In the genomic region with DNA sequence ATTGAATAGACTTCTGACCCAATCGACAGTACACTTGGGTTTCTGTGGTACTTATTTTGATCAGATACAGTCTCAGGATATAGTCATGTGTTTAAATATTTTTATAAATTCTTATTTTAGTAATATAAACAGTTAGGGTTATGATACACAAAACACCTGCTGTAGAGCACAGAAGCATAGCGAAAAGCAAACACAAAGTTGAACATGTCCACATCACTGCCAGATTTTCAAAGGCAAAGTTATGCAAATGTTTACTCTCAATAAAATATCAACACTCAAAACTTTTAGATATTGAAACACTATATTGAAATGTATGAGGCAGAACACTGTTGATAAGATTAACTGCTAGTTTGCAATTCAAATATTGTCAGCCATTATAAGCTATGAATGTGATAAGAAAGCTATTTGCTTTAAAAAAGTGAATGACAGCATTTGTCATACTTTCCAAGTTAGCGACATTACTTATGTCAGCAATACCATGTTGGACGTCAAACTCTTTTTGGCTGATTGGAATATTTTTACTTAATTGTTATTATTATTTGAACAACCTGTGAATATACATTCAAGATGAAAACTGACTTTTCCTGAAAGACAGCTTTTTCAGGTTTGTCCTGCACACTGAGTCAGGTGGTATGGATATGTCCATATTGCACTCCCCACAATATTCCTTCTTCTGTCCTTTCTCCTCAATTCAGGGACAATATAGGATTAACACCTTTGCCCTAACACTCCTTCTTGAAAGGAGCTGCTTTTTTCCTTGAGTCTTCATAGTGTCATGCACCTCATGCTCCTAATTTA, we compare ENCODE assay signal across 16 cellular contexts.
DNase-seq lines count a peak whose midpoint lies in the region; TF ChIP-seq lines count a peak whose summit lies in the region.
"Had no signal": no experiment of that assay in that cellular context is flagged by ENCODE, and none has a peak within 500 bp of the region (broad histone marks: within the 10 kb centered on the region; RNA-seq: fewer than 3 reads in every experiment).

No MANE protein-coding gene starts in this region.

- peaks cover 7% of the 10 kb centered on the region for H3K9me3 Mint-ChIP-seq in activated CD4-positive, alpha-beta T cell treated with anti-CD3 and anti-CD28 coated beads, Interleukin-2, amount 10 ng/mL, durations not matched to agents 7 days and 5 days
- H3K9me3 Mint-ChIP-seq: GM23338 had no signal

- CTCF ChIA-PET in activated CD4-positive, alpha-beta T cell treated with anti-CD3 and anti-CD28 coated beads, Interleukin-2, amount 10 ng/mL, durations not matched to agents 7 days and 5 days (lab: Charles Lee) = no interaction called here

- TF ChIP-seq CTCF in LNCaP clone FGC (IDR thresholded peaks at IDR 0.05; ENCODE audit: control insufficient read depth, extremely low read depth, insufficient read depth) (no peak), epithelial cell of esophagus (IDR thresholded peaks at IDR 0.05; ENCODE audit: insufficient read depth, low read depth, low read length, missing control alignments) (no peak), testis (IDR thresholded peaks at IDR 0.05) (no peak)

- no peaks in the 10 kb centered on the region for H3K27me3 ChIP-seq in testis
- H3K27me3 ChIP-seq: BLaER1 treated with 17β-estradiol and CSF1 and Interleukin-3, amounts not matched to agents 10 nM and 100 nM had no signal

- no peaks in the 10 kb centered on the region for H3K36me3 ChIP-seq in testis (ENCODE audit: low read depth, missing control alignments)

- H3K4me1 Mint-ChIP-seq in activated CD4-positive, alpha-beta T cell treated with anti-CD3 and anti-CD28 coated beads, Interleukin-2, amount 10 ng/mL, durations not matched to agents 7 days and 5 days = no peaks in the 10 kb centered on the region
- H3K4me1 Mint-ChIP-seq: B cell, GM23338 had no signal

- 89 to 93% methylated on average over 4 of the region's 4 CpGs for WGBS in testis, 2 donors

- no peak overlapping the region for H3K4me3 Mint-ChIP-seq in activated CD4-positive, alpha-beta T cell treated with anti-CD3 and anti-CD28 coated beads, Interleukin-2, amount 10 ng/mL, durations not matched to agents 7 days and 5 days
- H3K4me3 Mint-ChIP-seq: B cell; CD8-positive, alpha-beta T cell; GM23338 had no signal

- H3K9me3 ChIP-seq in testis = no peaks in the 10 kb centered on the region
- H3K9me3 ChIP-seq: BLaER1 treated with 17β-estradiol and CSF1 and Interleukin-3, amounts not matched to agents 10 nM and 100 nM had no signal

- no peak overlapping the region for H3K27ac Mint-ChIP-seq in activated CD4-positive, alpha-beta T cell treated with anti-CD3 and anti-CD28 coated beads, Interleukin-2, amount 10 ng/mL, durations not matched to agents 7 days and 5 days
- H3K27ac Mint-ChIP-seq: B cell; CD8-positive, alpha-beta T cell; GM23338 had no signal

- H3K36me3 Mint-ChIP-seq in activated CD4-positive, alpha-beta T cell treated with anti-CD3 and anti-CD28 coated beads, Interleukin-2, amount 10 ng/mL, durations not matched to agents 7 days and 5 days (ENCODE audit: low read depth) = no peaks in the 10 kb centered on the region
- H3K36me3 Mint-ChIP-seq: CD8-positive, alpha-beta T cell had no signal

- H3K4me3 ChIP-seq in LNCaP clone FGC (ENCODE audit: low read depth, low read length) = no peak overlapping the region
- H3K4me3 ChIP-seq in epithelial cell of esophagus (ENCODE audit: low read length) = no peak overlapping the region
- no peak overlapping the region for H3K4me3 ChIP-seq in testis
- H3K4me3 ChIP-seq: BLaER1 treated with 17β-estradiol and CSF1 and Interleukin-3, amounts not matched to agents 10 nM and 100 nM; GM23338 had no signal

- TF ChIP-seq POLR2A in testis (IDR thresholded peaks at IDR 0.05) = no peak

- DNase-seq in NCI-H748 (lab: John Stamatoyannopoulos, UW; ENCODE audit: unreplicated experiment) (peak; percentile 40), NCI-H748 treated with DMSO at 0.1 percent for 48 hours (lab: John Stamatoyannopoulos, UW) (no peak), LNCaP clone FGC (ENCODE audit: low read depth) (peak; percentile 67), NCI-H526 treated with DMSO at 0.1 percent for 48 hours (lab: John Stamatoyannopoulos, UW) (peak; percentile 52), epithelial cell of esophagus (ENCODE audit: low read depth) (peak; percentile 52), NCI-H510A treated with DMSO at 0.1 percent for 48 hours (lab: John Stamatoyannopoulos, UW) (no peak), testis (no peak)
- DNase-seq in activated CD4-positive, alpha-beta T cell treated with anti-CD3 and anti-CD28 coated beads, Interleukin-2, amount 10 ng/mL, durations not matched to agents 7 days and 5 days = no peak
- DNase-seq: 8988T; Calu3; CD8-positive, alpha-beta T cell; HCEC 1CT had no signal

- H3K4me1 ChIP-seq in testis = no peaks in the 10 kb centered on the region
- H3K4me1 ChIP-seq: BLaER1 treated with 17β-estradiol and CSF1 and Interleukin-3, amounts not matched to agents 10 nM and 100 nM had no signal

- no peaks in the 10 kb centered on the region for H3K27me3 Mint-ChIP-seq in activated CD4-positive, alpha-beta T cell treated with anti-CD3 and anti-CD28 coated beads, Interleukin-2, amount 10 ng/mL, durations not matched to agents 7 days and 5 days
- H3K27me3 Mint-ChIP-seq: B cell had no signal

- no peak overlapping the region for H3K27ac ChIP-seq in testis
- H3K27ac ChIP-seq: BLaER1 treated with 17β-estradiol and CSF1 and Interleukin-3, amounts not matched to agents 10 nM and 100 nM; HL-60 had no signal

- intact Hi-C loops in testis (cut with DNase I; ENCODE audit: low total_unique reads) = no loop called here

- POLR2A ChIA-PET in activated CD4-positive, alpha-beta T cell treated with anti-CD3 and anti-CD28 coated beads, Interleukin-2, amount 10 ng/mL, durations not matched to agents 7 days and 5 days (lab: Charles Lee) = no interaction called here

Comparison
In these comparisons a context has a peak if more than half of its experiments do, and no peak if none do; other contexts are left out.
1. DNase-seq: peak in NCI-H748 (single experiment), LNCaP clone FGC (single experiment), NCI-H526 treated with DMSO at 0.1 percent for 48 hours (single experiment) and epithelial cell of esophagus (single experiment); none in NCI-H748 treated with DMSO at 0.1 percent for 48 hours (single experiment), activated CD4-positive, alpha-beta T cell treated with anti-CD3 and anti-CD28 coated beads, Interleukin-2, amount 10 ng/mL, durations not matched to agents 7 days and 5 days (single experiment), NCI-H510A treated with DMSO at 0.1 percent for 48 hours (single experiment) and testis (single experiment).